ENCODE assay signal across 35 cellular contexts in genomic region chr16:54798267-54798666, GRCh38.
"Had no signal": no experiment of that assay in that cellular context is flagged by ENCODE, and none has a peak within 500 bp of the region (broad histone marks: within the 10 kb centered on the region; RNA-seq: fewer than 3 reads in every experiment).

No MANE protein-coding gene starts in this region.

- H3K27me3 ChIP-seq: MG63 had no signal

- DNase-seq: Karpas-422, Kasumi-1, MG63, MM.1S, MV-4-11, NCI-H1048, NCI-H1092, NCI-H1092 treated with DMSO at 0.1 percent for 48 hours, NCI-H1105, NCI-H1105 treated with DMSO at 0.1 percent for 48 hours, NCI-H1417, NCI-H1417 treated with DMSO at 0.1 percent for 48 hours, NCI-H1436, NCI-H1436 treated with DMSO at 0.1 percent for 48 hours, NCI-H146, NCI-H1694, NCI-H1694 treated with DMSO at 0.1 percent for 48 hours, NCI-H187, NCI-H187 treated with DMSO at 0.1 percent for 48 hours, NCI-H1930, NCI-H2029, NCI-H2029 treated with DMSO at 0.1 percent for 48 hours, NCI-H2081, NCI-H2081 treated with DMSO at 0.1 percent for 48 hours, NCI-H2107, NCI-H2171, NCI-H2171 treated with DMSO at 0.1 percent for 48 hours, NCI-H2227 treated with DMSO at 0.1 percent for 48 hours, NCI-H226, NCI-H345, NCI-H446, NCI-H446 treated with DMSO at 0.1 percent for 48 hours, NCI-H510A, NCI-H510A treated with DMSO at 0.1 percent for 48 hours, NCI-H524 had no signal

- H3K4me3 ChIP-seq: MG63 had no signal

- H3K36me3 ChIP-seq: MG63 had no signal
